Comparison of ENCODE assay signal across 11 cellular contexts in the genomic region with DNA sequence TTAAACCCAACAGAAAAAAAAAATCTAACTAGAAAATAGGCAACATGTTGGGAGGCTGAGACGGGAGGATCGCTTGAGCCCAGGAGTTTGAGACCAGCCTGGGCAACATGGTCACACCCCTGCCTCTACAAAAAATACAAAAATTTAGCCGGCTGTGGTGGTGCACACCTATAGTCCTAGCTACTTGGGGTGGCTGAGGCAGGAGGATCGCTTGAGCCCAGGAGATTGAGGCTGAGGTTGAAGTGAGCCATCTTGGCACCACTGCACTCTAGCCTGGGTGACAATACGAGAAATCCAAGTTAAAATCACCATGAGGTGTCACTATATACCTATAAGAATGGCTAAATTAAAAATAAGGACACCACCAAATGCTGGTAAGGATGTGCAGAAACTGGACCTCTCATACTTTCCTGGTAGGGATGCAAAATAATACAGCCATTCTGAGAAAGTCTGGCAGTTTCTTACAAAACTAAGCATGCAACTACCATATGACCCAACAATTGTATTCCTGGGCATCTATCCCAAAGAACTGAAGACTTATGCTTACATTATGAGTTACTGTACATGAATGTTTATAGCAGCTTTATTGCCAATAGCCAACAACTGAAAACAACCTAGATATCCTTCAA. TPM values are rescaled to one million over a fixed set of nuclear protein-coding genes. Genes with fewer than 3 reads are reported as not detected.
DNase-seq lines count a peak whose midpoint lies in the region; ATAC-seq, FAIRE-seq and TF ChIP-seq lines count a peak whose summit lies in the region.
"Had no signal": no experiment of that assay in that cellular context is flagged by ENCODE, and none has a peak within 500 bp of the region (broad histone marks: within the 10 kb centered on the region; RNA-seq: fewer than 3 reads in every experiment).

No MANE protein-coding gene starts in this region.

- H3K27me3 ChIP-seq in KMS-11 (ENCODE audit: insufficient read depth, low read depth) (no peaks in the 10 kb centered on the region), brain microvascular endothelial cell (replicated peaks) (no peaks in the 10 kb centered on the region)

- no peak for FAIRE-seq in frontal cortex (lab: Jason Lieb, UNC)

- H3K4me1 Mint-ChIP-seq in activated naive CD8-positive, alpha-beta T cell treated with anti-CD3 and anti-CD28 coated beads, Interleukin-2, amount 50 U/mL, for 24 hours, result peaks cover 15% of the 10 kb centered on the region
- H3K4me1 Mint-ChIP-seq: stimulated activated memory B cell treated with anti-CD40 and anti-IgM and Interleukin-4, amounts not matched to agents 10 μg/mL and 1 μg/mL and 100 μg/mL, for 72 hours had no signal

- H3K4me1 ChIP-seq in KMS-11 (ENCODE audit: low read depth, poor library complexity, severe bottlenecking), result peaks cover 19% of the 10 kb centered on the region

- H3K79me2 ChIP-seq in KMS-11 (ENCODE audit: insufficient read depth, low read depth), result peaks cover 19% of the 10 kb centered on the region; the same call in 1 of the 2 replicates

- H3K36me3 Mint-ChIP-seq in activated naive CD8-positive, alpha-beta T cell treated with anti-CD3 and anti-CD28 coated beads, Interleukin-2, amount 50 U/mL, for 24 hours (ENCODE audit: low read depth), result peaks cover 6% of the 10 kb centered on the region
- H3K36me3 Mint-ChIP-seq: stimulated activated memory B cell treated with anti-CD40 and anti-IgM and Interleukin-4, amounts not matched to agents 10 μg/mL and 1 μg/mL and 100 μg/mL, for 72 hours had no signal

- H3K36me3 ChIP-seq in KMS-11 (ENCODE audit: insufficient read depth) (no peaks in the 10 kb centered on the region), brain microvascular endothelial cell (replicated peaks) (no peaks in the 10 kb centered on the region)

- peak; percentile 87 for DNase-seq in AG10803 (ENCODE audit: low read depth)
- peak; percentile 28 for DNase-seq in brain microvascular endothelial cell
- peak; percentile 28 to 39 for DNase-seq in lung microvascular endothelial cell (ENCODE audit: low read depth in 2 of 2)
- DNase-seq in NCI-H146 (lab: John Stamatoyannopoulos, UW), result no peak
- no peak for DNase-seq in activated naive CD8-positive, alpha-beta T cell treated with anti-CD3 and anti-CD28 coated beads, Interleukin-2, amount 50 U/mL, for 24 hours
- DNase-seq in frontal cortex (ENCODE audit: low spot score in 2 of 2), result no peak

- H3K4me3 ChIP-seq in AG10803 (ENCODE audit: low read length) (peak overlapping the region; percentile 84), KMS-11 (IDR thresholded peaks at IDR 0.05; ENCODE audit: insufficient read depth, low read depth, low read length) (no peak overlapping the region), brain microvascular endothelial cell (ENCODE audit: low read depth, low read length) (peak overlapping the region; percentile 81)

- no peak for ATAC-seq in GM21786 (IDR thresholded peaks at IDR 0.05; ENCODE audit: unreplicated experiment)
- no peak for ATAC-seq in activated naive CD8-positive, alpha-beta T cell treated with anti-CD3 and anti-CD28 coated beads, Interleukin-2, amount 50 U/mL, for 24 hours
- ATAC-seq: stimulated activated memory B cell treated with anti-CD40 and anti-IgM and Interleukin-4, amounts not matched to agents 10 μg/mL and 1 μg/mL and 100 μg/mL, for 72 hours had no signal

- H3K27me3 Mint-ChIP-seq in activated naive CD8-positive, alpha-beta T cell treated with anti-CD3 and anti-CD28 coated beads, Interleukin-2, amount 50 U/mL, for 24 hours, result peaks cover 70% of the 10 kb centered on the region

- TF ChIP-seq CTCF in AG10803 (conservative IDR thresholded peaks at IDR 0.05; ENCODE audit: low read length) (no peak), KMS-11 (conservative IDR thresholded peaks at IDR 0.05; ENCODE audit: low read depth, low read length) (no peak), brain microvascular endothelial cell (IDR thresholded peaks at IDR 0.05; ENCODE audit: low read depth, low read length, missing control alignments) (no peak)

- no peaks in the 10 kb centered on the region for H3K9me3 Mint-ChIP-seq in activated naive CD8-positive, alpha-beta T cell treated with anti-CD3 and anti-CD28 coated beads, Interleukin-2, amount 50 U/mL, for 24 hours
- H3K9me3 Mint-ChIP-seq: activated T-helper 1 cell treated with anti-CD3 and anti-CD28 coated beads, Interleukin-12 subunit alpha, Interleukin-12 subunit beta, Interleukin-2, Interleukin-4 antibody, amounts not matched to agents 30 ng/mL and 10 ng/mL and 1 ng/mL, durations not matched to agents 14 hours and 24 hours and 36 hours had no signal

- H3K9ac ChIP-seq in KMS-11, result no peak overlapping the region

- H2AFZ ChIP-seq in KMS-11 (ENCODE audit: low read depth), result no peak overlapping the region

- no peak overlapping the region for H3K27ac ChIP-seq in KMS-11
- peak overlapping the region; percentile 88 for H3K27ac ChIP-seq in brain microvascular endothelial cell

- H3K4me3 Mint-ChIP-seq in activated naive CD8-positive, alpha-beta T cell treated with anti-CD3 and anti-CD28 coated beads, Interleukin-2, amount 50 U/mL, for 24 hours, result no peak overlapping the region
- H3K4me3 Mint-ChIP-seq: activated T-helper 1 cell treated with anti-CD3 and anti-CD28 coated beads, Interleukin-12 subunit alpha, Interleukin-12 subunit beta, Interleukin-2, Interleukin-4 antibody, amounts not matched to agents 30 ng/mL and 10 ng/mL and 1 ng/mL, durations not matched to agents 14 hours and 24 hours and 36 hours; stimulated activated memory B cell treated with anti-CD40 and anti-IgM and Interleukin-4, amounts not matched to agents 10 μg/mL and 1 μg/mL and 100 μg/mL, for 72 hours had no signal

- in situ Hi-C loops in brain microvascular endothelial cell (cut with HindIII; ENCODE audit: low pct_ligation_motif_present, low sequenced_read_pairs), result no loop called here

- H4K20me1 ChIP-seq in KMS-11 (ENCODE audit: insufficient read depth), result no peaks in the 10 kb centered on the region

- no peak overlapping the region for H3K27ac Mint-ChIP-seq in activated naive CD8-positive, alpha-beta T cell treated with anti-CD3 and anti-CD28 coated beads, Interleukin-2, amount 50 U/mL, for 24 hours
- H3K27ac Mint-ChIP-seq: activated T-helper 1 cell treated with anti-CD3 and anti-CD28 coated beads, Interleukin-12 subunit alpha, Interleukin-12 subunit beta, Interleukin-2, Interleukin-4 antibody, amounts not matched to agents 30 ng/mL and 10 ng/mL and 1 ng/mL, durations not matched to agents 14 hours and 24 hours and 36 hours; stimulated activated memory B cell treated with anti-CD40 and anti-IgM and Interleukin-4, amounts not matched to agents 10 μg/mL and 1 μg/mL and 100 μg/mL, for 72 hours had no signal

- peak overlapping the region; percentile 81; the same call in 1 of the 2 replicates for H3K4me2 ChIP-seq in KMS-11

RNA-seq across cellular contexts. Expression of gene SEPTIN10, which starts 2.2 kb away (rescaled TPM):
- 63.9 and 115 TPM in 2 replicates for total RNA-seq in lung microvascular endothelial cell
- 115 TPM for total RNA-seq in frontal cortex
- total RNA-seq: OCI-LY7 had no signal

RNA-seq across cellular contexts. Expression of gene SOWAHC, which starts 2.6 kb away (rescaled TPM):
- total RNA-seq in lung microvascular endothelial cell (4.6 and 11.5 TPM in 2 replicates), frontal cortex (33.0 TPM)
- total RNA-seq: OCI-LY7 had no signal

Comparison
In these comparisons a context has a peak if more than half of its experiments do, and no peak if none do; other contexts are left out.
1. DNase-seq: peak in AG10803 (single experiment), brain microvascular endothelial cell (single experiment) and lung microvascular endothelial cell (2 of 2); none in NCI-H146 (single experiment), activated naive CD8-positive, alpha-beta T cell treated with anti-CD3 and anti-CD28 coated beads, Interleukin-2, amount 50 U/mL, for 24 hours (single experiment) and frontal cortex (0 of 2).